8 cellular contexts compared by ENCODE assay signal in genomic region chr6:7723041-7723447, GRCh38. TPM values are rescaled to one million over a fixed set of nuclear protein-coding genes. Genes with fewer than 3 reads are reported as not detected.
DNase-seq lines count a peak whose midpoint lies in the region; ATAC-seq, FAIRE-seq and TF ChIP-seq lines count a peak whose summit lies in the region.

No MANE protein-coding gene starts in this region.

- FAIRE-seq in H1 (lab: Jason Lieb, UNC): peak; percentile 80

- H3K4ac ChIP-seq in H1 (replicated peaks; ENCODE audit: insufficient read length, low read depth, low read length): no peak overlapping the region

- H2BK5ac ChIP-seq in H1 (ENCODE audit: low read depth, low read length): no peak overlapping the region

- intact Hi-C loops in activated CD4-positive, alpha-beta memory T cell treated with anti-CD3 and anti-CD28 coated beads for 36 hours (cut with micrococcal nuclease): loop anchor here (1.0 to 5.0 kb wide), 4 partner anchors 269 to 496 kb away; no protein-coding TSS in a partner anchor

- H4K5ac ChIP-seq in H1 (ENCODE audit: insufficient read length, low read depth, low read length): no peak overlapping the region

- H2AFZ ChIP-seq in H1 (ENCODE audit: low read length): no peak overlapping the region

- no peak overlapping the region for H3K9ac ChIP-seq in H1 (replicated peaks in 1 of 4; ENCODE audit: extremely low read depth in 1 of 4, low read depth in 3 of 4, low read length in 3 of 4)

- no peak for TF ChIP-seq POLR2A in H1 (IDR thresholded peaks at IDR 0.05; ENCODE audit: control extremely low read depth in 1 of 2, low read depth in 2 of 2, low read length in 2 of 2)

- H3K79me2 ChIP-seq in H1 (ENCODE audit: control insufficient read depth in 1 of 2, insufficient read depth in 2 of 2, low read length in 2 of 2): no peaks in the 10 kb centered on the region

- H2BK20ac ChIP-seq in H1 (ENCODE audit: low read length): no peak overlapping the region

- H3K18ac ChIP-seq in H1 (ENCODE audit: extremely low read depth, low read length): no peak overlapping the region

- no peaks in the 10 kb centered on the region for H3K9me3 ChIP-seq in H1 (ENCODE audit: insufficient read depth in 2 of 2, low read depth in 1 of 2, low read length in 1 of 2)

- H4K20me1 ChIP-seq in H1 (replicated peaks in 1 of 2; ENCODE audit: control insufficient read depth in 1 of 2, insufficient read depth in 2 of 2, low read length in 2 of 2): peaks cover 0 to 2% of the 10 kb centered on the region in 2 experiments

- no peak for TF ChIP-seq EP300 in H1 (IDR thresholded peaks at IDR 0.05; ENCODE audit: borderline replicate concordance in 1 of 2, low read depth in 2 of 2, low read length in 2 of 2)

- peak; percentile 71 for DNase-seq in COR-L47 (lab: John Stamatoyannopoulos, UW)
- DNase-seq in HFF-Myc (ENCODE audit: extremely low read depth, low read depth): peak; percentile 67
- peak; percentile 77 for DNase-seq in NCI-H748 treated with DMSO at 0.1 percent for 48 hours (lab: John Stamatoyannopoulos, UW)
- peak; percentile 73 for DNase-seq in activated CD4-positive, alpha-beta memory T cell treated with anti-CD3 and anti-CD28 coated beads for 36 hours
- peak; percentile 61 to 89 for DNase-seq in H1 (ENCODE audit: low read depth in 1 of 2, low spot score in 2 of 2)
- DNase-seq in memory B cell (ENCODE audit: low spot score in 2 of 2): peak; percentile 65 to 73
- DNase-seq in stimulated activated effector memory CD8-positive, alpha-beta T cell treated with anti-CD3 and anti-CD28 coated beads, Interleukin-12 subunit alpha, Interleukin-12 subunit beta, amount 100 ng/mL, for 72 hours (ENCODE audit: low spot score in 2 of 2): peak; percentile 39 to 82

- no peak overlapping the region for H2BK12ac ChIP-seq in H1 (ENCODE audit: low read depth, low read length)

- no peak overlapping the region for H3K27ac ChIP-seq in H1 (ENCODE audit: low read depth, low read length)

- H3K27ac Mint-ChIP-seq in activated CD4-positive, alpha-beta memory T cell treated with anti-CD3 and anti-CD28 coated beads for 36 hours: no peak overlapping the region
- no peak overlapping the region for H3K27ac Mint-ChIP-seq in memory B cell
- no peak overlapping the region for H3K27ac Mint-ChIP-seq in stimulated activated effector memory CD8-positive, alpha-beta T cell treated with anti-CD3 and anti-CD28 coated beads, Interleukin-12 subunit alpha, Interleukin-12 subunit beta, amount 100 ng/mL, for 72 hours

- H3K4me2 ChIP-seq in H1 (ENCODE audit: insufficient read depth in 1 of 2, low read depth in 2 of 2, low read length in 2 of 2): no peak overlapping the region

- peaks cover 10% of the 10 kb centered on the region for H3K4me1 Mint-ChIP-seq in activated CD4-positive, alpha-beta memory T cell treated with anti-CD3 and anti-CD28 coated beads for 36 hours (ENCODE audit: low read depth)
- peaks cover 4% of the 10 kb centered on the region for H3K4me1 Mint-ChIP-seq in memory B cell
- peaks cover 9% of the 10 kb centered on the region for H3K4me1 Mint-ChIP-seq in stimulated activated effector memory CD8-positive, alpha-beta T cell treated with anti-CD3 and anti-CD28 coated beads, Interleukin-12 subunit alpha, Interleukin-12 subunit beta, amount 100 ng/mL, for 72 hours

- no peaks in the 10 kb centered on the region for H3K36me3 Mint-ChIP-seq in activated CD4-positive, alpha-beta memory T cell treated with anti-CD3 and anti-CD28 coated beads for 36 hours
- no peaks in the 10 kb centered on the region for H3K36me3 Mint-ChIP-seq in memory B cell
- H3K36me3 Mint-ChIP-seq in stimulated activated effector memory CD8-positive, alpha-beta T cell treated with anti-CD3 and anti-CD28 coated beads, Interleukin-12 subunit alpha, Interleukin-12 subunit beta, amount 100 ng/mL, for 72 hours: no peaks in the 10 kb centered on the region

- peak; percentile 64 to 71 for TF ChIP-seq RAD21 in H1 (IDR thresholded peaks at IDR 0.05 in 1 of 2, conservative IDR thresholded peaks at IDR 0.05 in 1 of 2; ENCODE audit: low read depth in 2 of 2, low read length in 2 of 2)

- peaks cover 58% of the 10 kb centered on the region for H3K27me3 Mint-ChIP-seq in activated CD4-positive, alpha-beta memory T cell treated with anti-CD3 and anti-CD28 coated beads for 36 hours
- H3K27me3 Mint-ChIP-seq in memory B cell: peaks cover 11% of the 10 kb centered on the region

- 22% methylated on average over 10 of the region's 10 CpGs; no CpG with 5 or more reads in 1 of the 2 experiments for WGBS in H1 (ENCODE audit: extremely low coverage in 1 of 2, insufficient coverage in 1 of 2, insufficient read length in 1 of 2, insufficient replicate concordance in 2 of 2, low coverage in 1 of 2, low lambda C conversion rate in 2 of 2, missing lambda C conversion rate in 1 of 2), 2 experiments

- no peak overlapping the region for H3K23ac ChIP-seq in H1 (ENCODE audit: insufficient read length)

- no peak overlapping the region for H2BK120ac ChIP-seq in H1 (replicated peaks; ENCODE audit: low read depth, low read length)

- H4K91ac ChIP-seq in H1 (replicated peaks; ENCODE audit: insufficient read length, low read length): no peak overlapping the region

- H4K8ac ChIP-seq in H1 (ENCODE audit: extremely low read depth, insufficient read depth, low read length): no peak overlapping the region

- peaks cover 44 to 51% (median 47%) of the 10 kb centered on the region in 4 experiments for H3K27me3 ChIP-seq in H1 (replicated peaks in 1 of 4; ENCODE audit: control insufficient read depth in 3 of 4, extremely low read depth in 1 of 4, insufficient read depth in 3 of 4, low read length in 3 of 4)

- no peak overlapping the region for H2AK5ac ChIP-seq in H1 (ENCODE audit: low read depth, low read length)

- no peaks in the 10 kb centered on the region for H3K79me1 ChIP-seq in H1 (ENCODE audit: low read depth, low read length)

- H2BK15ac ChIP-seq in H1 (ENCODE audit: low read length): no peak overlapping the region

- no peak overlapping the region for H3K14ac ChIP-seq in H1 (ENCODE audit: insufficient read length)

- H3K23me2 ChIP-seq in H1 (ENCODE audit: low read depth, low read length): peaks cover 9% of the 10 kb centered on the region

- POLR2A ChIA-PET in activated CD4-positive, alpha-beta memory T cell treated with anti-CD3 and anti-CD28 coated beads for 36 hours (lab: Charles Lee): no interaction called here
- POLR2A ChIA-PET in H1 (lab: Charles Lee; ENCODE audit: partially characterized antibody): interaction anchor here (0.8 kb wide), 1 partner anchor 156 kb away, joined by 3 read pairs; no protein-coding TSS in a partner anchor

- peaks cover 2 to 13% (median 4%) of the 10 kb centered on the region in 4 experiments; a peak in 5 of 7 replicates for H3K4me1 ChIP-seq in H1 (replicated peaks in 1 of 4; ENCODE audit: control insufficient read depth in 3 of 4, insufficient read depth in 4 of 4, low read length in 3 of 4)

- H3K9me3 Mint-ChIP-seq in activated CD4-positive, alpha-beta memory T cell treated with anti-CD3 and anti-CD28 coated beads for 36 hours: no peaks in the 10 kb centered on the region
- H3K9me3 Mint-ChIP-seq in memory B cell: peaks cover under 1% of the 10 kb centered on the region
- no peaks in the 10 kb centered on the region for H3K9me3 Mint-ChIP-seq in stimulated activated effector memory CD8-positive, alpha-beta T cell treated with anti-CD3 and anti-CD28 coated beads, Interleukin-12 subunit alpha, Interleukin-12 subunit beta, amount 100 ng/mL, for 72 hours

- TF ChIP-seq CTCF in HFF-Myc (IDR thresholded peaks at IDR 0.05; ENCODE audit: low read depth, low read length, missing control alignments) (peak; percentile 64), H1 (IDR thresholded peaks at IDR 0.05; ENCODE audit: control extremely low read depth in 1 of 3, insufficient read depth in 1 of 3, low read depth in 1 of 3, low read length in 3 of 3) (peak; percentile 28 to 59 (median 54))

- H3K4me3 ChIP-seq in HFF-Myc (replicated peaks; ENCODE audit: low read depth, low read length) (no peak overlapping the region), H1 (ENCODE audit: extremely low read depth in 1 of 4, insufficient read depth in 2 of 4, low read depth in 3 of 4, low read length in 4 of 4) (no peak overlapping the region)

- H3K56ac ChIP-seq in H1 (replicated peaks; ENCODE audit: insufficient read length, low read depth, low read length): no peak overlapping the region

- H3K4me3 Mint-ChIP-seq in activated CD4-positive, alpha-beta memory T cell treated with anti-CD3 and anti-CD28 coated beads for 36 hours: no peak overlapping the region
- no peak overlapping the region for H3K4me3 Mint-ChIP-seq in memory B cell
- no peak overlapping the region for H3K4me3 Mint-ChIP-seq in stimulated activated effector memory CD8-positive, alpha-beta T cell treated with anti-CD3 and anti-CD28 coated beads, Interleukin-12 subunit alpha, Interleukin-12 subunit beta, amount 100 ng/mL, for 72 hours

- peaks cover 0 to 2% (median 0%) of the 10 kb centered on the region in 4 experiments; a peak in 1 of 8 replicates for H3K36me3 ChIP-seq in H1 (ENCODE audit: control insufficient read depth in 2 of 4, insufficient read depth in 4 of 4, low read length in 3 of 4)

- CTCF ChIA-PET in activated CD4-positive, alpha-beta memory T cell treated with anti-CD3 and anti-CD28 coated beads for 36 hours (lab: Charles Lee): interaction anchor here (0.6 to 5.7 kb wide), 19 partner anchors 10 to 496 kb away, joined by 3 to 48 read pairs (median 4); partner anchors contain the start of genes BLOC1S5 and EEF1E1
- CTCF ChIA-PET in H1 (lab: Charles Lee; ENCODE audit: partially characterized antibody): interaction anchor here (0.6 to 3.5 kb wide), 57 partner anchors 9 to 614 kb away, joined by 3 to 16 read pairs (median 4); no protein-coding TSS in a partner anchor

- ATAC-seq in memory B cell (ENCODE audit: low read depth): peak; percentile 33
- peak; percentile 50 for ATAC-seq in stimulated activated effector memory CD8-positive, alpha-beta T cell treated with anti-CD3 and anti-CD28 coated beads, Interleukin-12 subunit alpha, Interleukin-12 subunit beta, amount 100 ng/mL, for 72 hours
- ATAC-seq in HG03196 (IDR thresholded peaks at IDR 0.05; ENCODE audit: unreplicated experiment): no peak

TF ChIP-seq in H1, 55 proteins besides CTCF, POLR2A, EP300 and RAD21 (continues in another document):
- TF ChIP-seq RXRA (IDR thresholded peaks at IDR 0.05; ENCODE audit: insufficient read depth, low read depth, low read length) (no peak), GTF2F1 (IDR thresholded peaks at IDR 0.05; ENCODE audit: borderline replicate concordance, low read depth, low read length) (no peak)

RNA-seq across cellular contexts. Expression of gene BMP6, which starts 2.9 kb away (rescaled TPM):
- under 1 TPM; 0.40 to 0.46 TPM for total RNA-seq in activated CD4-positive, alpha-beta memory T cell treated with anti-CD3 and anti-CD28 coated beads for 36 hours
- total RNA-seq in H1 (2021; fragmentation: NEBNext Ultra II Directional; extraction: Animal tissue kit (Norgen Biotek cat#: 25700)): 1.8 and 2.1 TPM in 2 replicates
- 2.0 and 2.2 TPM in 2 replicates for polyA plus RNA-seq in H1 (2011; rRNA removed)
- 2.5 TPM for polyA plus RNA-seq in H1 (2011; cell fraction: cytosol; rRNA removed)
- polyA plus RNA-seq in H1 (2011; cell fraction: nucleus; rRNA removed): 2.3 TPM
- 1.5 to 1.8 TPM (median 1.8 TPM) in 4 replicates for polyA plus RNA-seq in H1 (2012, experiment 1 of 2)
- 0.60 TPM for polyA plus RNA-seq in H1 (2012, experiment 2 of 2)
- 1.2 TPM for polyA plus RNA-seq in H1 (2013, experiment 1 of 2)
- 1.3 TPM for polyA plus RNA-seq in H1 (2013, experiment 2 of 2)
- 3.3 and 4.3 TPM in 2 replicates for polyA minus RNA-seq in H1 (2011; rRNA and poly(A)+ RNA removed)
- polyA minus RNA-seq in H1 (2011; cell fraction: cytosol; rRNA and poly(A)+ RNA removed): 3.7 TPM
- 3.7 TPM for polyA minus RNA-seq in H1 (2011; cell fraction: nucleus; rRNA and poly(A)+ RNA removed)
